Comparison of ENCODE assay signal across 8 cellular contexts in genomic region chr9:132671620-132672412, GRCh38. TPM values are rescaled to one million over a fixed set of nuclear protein-coding genes. Genes with fewer than 3 reads are reported as not detected.
DNase-seq lines count a peak whose midpoint lies in the region; ATAC-seq and TF ChIP-seq lines count a peak whose summit lies in the region.

No MANE protein-coding gene starts in this region.

- H3K27ac ChIP-seq in DOHH2 (ENCODE audit: low read depth, low read length) = peak overlapping the region; percentile 76; the same call in 1 of the 2 replicates
- peak overlapping the region; percentile 99 for H3K27ac ChIP-seq in effector memory CD4-positive, alpha-beta T cell (ENCODE audit: insufficient read depth, low read length, poor library complexity, severe bottlenecking)
- no peak overlapping the region for H3K27ac ChIP-seq in ovary

- ATAC-seq in GM18861 (IDR thresholded peaks at IDR 0.05; ENCODE audit: unreplicated experiment) = no peak

- no peak for TF ChIP-seq CTCF in DOHH2 (IDR thresholded peaks at IDR 0.05; ENCODE audit: low read depth, low read length, poor library complexity, severe bottlenecking)
- no peak for TF ChIP-seq CTCF in ovary (IDR thresholded peaks at IDR 0.05)

- peak overlapping the region; percentile 94 for H3K4me2 ChIP-seq in DOHH2 (ENCODE audit: low read length)

- peaks cover 48% of the 10 kb centered on the region for H3K36me3 ChIP-seq in DOHH2 (ENCODE audit: control insufficient read depth, low read length)
- no peaks in the 10 kb centered on the region for H3K36me3 ChIP-seq in effector memory CD4-positive, alpha-beta T cell (ENCODE audit: control insufficient read depth, insufficient read depth, low read length)
- H3K36me3 ChIP-seq in ovary = no peaks in the 10 kb centered on the region

- H3K27me3 ChIP-seq in DOHH2 (ENCODE audit: control insufficient read depth, low read length) (no peaks in the 10 kb centered on the region), ovary (no peaks in the 10 kb centered on the region)
- no peaks in the 10 kb centered on the region for H3K27me3 ChIP-seq in effector memory CD4-positive, alpha-beta T cell (replicated peaks; ENCODE audit: control insufficient read depth, insufficient read depth, low read length, poor library complexity, severe bottlenecking)

- intact Hi-C loops in ovary (cut with DNase I) = loop anchor here in 2 of 4 donors (5.0 to 10.0 kb wide), 2 partner anchors 100 to 103 kb away; no protein-coding TSS in a partner anchor

- H3K4me3 ChIP-seq in DOHH2 (ENCODE audit: low read length) = peak overlapping the region; percentile 99
- peak overlapping the region; percentile 98 for H3K4me3 ChIP-seq in effector memory CD4-positive, alpha-beta T cell (ENCODE audit: insufficient read depth, low read depth, low read length, poor library complexity, severe bottlenecking)
- H3K4me3 ChIP-seq in ovary = peak overlapping the region; percentile 92

- no peaks in the 10 kb centered on the region; the same call in 1 of the 2 replicates for H3F3A ChIP-seq in DOHH2 (ENCODE audit: control insufficient read depth, insufficient read depth)

- no peak for TF ChIP-seq EP300 in ovary (IDR thresholded peaks at IDR 0.05)

- H3K9me3 ChIP-seq in DOHH2 (ENCODE audit: control insufficient read depth, insufficient read depth, low read length) (no peaks in the 10 kb centered on the region), ovary (no peaks in the 10 kb centered on the region)
- H3K9me3 ChIP-seq in effector memory CD4-positive, alpha-beta T cell (ENCODE audit: control insufficient read depth, low read length) = no peaks in the 10 kb centered on the region

- peaks cover 100% of the 10 kb centered on the region for H3K79me2 ChIP-seq in DOHH2 (ENCODE audit: control insufficient read depth, low read length)

- WGBS in ovary, 3 donors = 63 to 77% (median 66%) methylated on average over 6 of the region's 6 CpGs

- TF ChIP-seq POLR2A in ovary (IDR thresholded peaks at IDR 0.05) = no peak

- H3K4me1 ChIP-seq in DOHH2 (ENCODE audit: control insufficient read depth, low read length) = peaks cover 53% of the 10 kb centered on the region
- peaks cover 20% of the 10 kb centered on the region for H3K4me1 ChIP-seq in effector memory CD4-positive, alpha-beta T cell (ENCODE audit: control insufficient read depth, insufficient read depth, low read length, poor library complexity, severe bottlenecking)
- peaks cover 5% of the 10 kb centered on the region for H3K4me1 ChIP-seq in ovary (ENCODE audit: insufficient read depth)

- H4K20me1 ChIP-seq in DOHH2 (ENCODE audit: control insufficient read depth, insufficient read depth, low read depth, low read length) = peaks cover 31% of the 10 kb centered on the region

- no peaks in the 10 kb centered on the region for H3K9me2 ChIP-seq in DOHH2 (replicated peaks; ENCODE audit: control insufficient read depth, low read length)

- peak; percentile 33 for DNase-seq in NCI-H226
- no peak for DNase-seq in effector memory CD4-positive, alpha-beta T cell
- no peak for DNase-seq in ovary
- DNase-seq in NCI-H2196 treated with DMSO at 0.1 percent for 48 hours (lab: John Stamatoyannopoulos, UW; ENCODE audit: unreplicated experiment) = no peak
- DNase-seq in HuH-7 (ENCODE audit: low spot score) = no peak
- no peak for DNase-seq in NCI-H510A (lab: John Stamatoyannopoulos, UW)

RNA-seq across cellular contexts. Expression of gene GTF3C4, which starts 1.6 kb away (rescaled TPM):
- 10 to 100 TPM in 6 of 7 donors, 1 to 10 TPM in 1; 9.8 to 19.4 (median 17.8) TPM for total RNA-seq in ovary
- polyA plus RNA-seq in ovary = 10 to 100 TPM in 1 of 2 donors, 1 to 10 TPM in 1; 7.0 to 14.6 TPM

RNA-seq across cellular contexts. Expression of gene DDX31, which starts 2.0 kb away (rescaled TPM):
- 10 to 100 TPM in 6 of 7 donors, 1 to 10 TPM in 1; 9.7 to 19.6 (median 16.4) TPM for total RNA-seq in ovary
- 10 to 100 TPM; 10.6 to 11.0 TPM for polyA plus RNA-seq in ovary

Comparison
In these comparisons a context has a peak if more than half of its experiments do, and no peak if none do; other contexts are left out.
1. H3K27ac ChIP-seq: peak in DOHH2 (single experiment) and effector memory CD4-positive, alpha-beta T cell (single experiment); none in ovary (0 of 2).
2. Peak in every context shown above with its lines, with median percentiles within 50 percentile points of each other: H3K4me3 ChIP-seq.